Comparison of ENCODE assay signal across 1 cellular context in the genomic region with DNA sequence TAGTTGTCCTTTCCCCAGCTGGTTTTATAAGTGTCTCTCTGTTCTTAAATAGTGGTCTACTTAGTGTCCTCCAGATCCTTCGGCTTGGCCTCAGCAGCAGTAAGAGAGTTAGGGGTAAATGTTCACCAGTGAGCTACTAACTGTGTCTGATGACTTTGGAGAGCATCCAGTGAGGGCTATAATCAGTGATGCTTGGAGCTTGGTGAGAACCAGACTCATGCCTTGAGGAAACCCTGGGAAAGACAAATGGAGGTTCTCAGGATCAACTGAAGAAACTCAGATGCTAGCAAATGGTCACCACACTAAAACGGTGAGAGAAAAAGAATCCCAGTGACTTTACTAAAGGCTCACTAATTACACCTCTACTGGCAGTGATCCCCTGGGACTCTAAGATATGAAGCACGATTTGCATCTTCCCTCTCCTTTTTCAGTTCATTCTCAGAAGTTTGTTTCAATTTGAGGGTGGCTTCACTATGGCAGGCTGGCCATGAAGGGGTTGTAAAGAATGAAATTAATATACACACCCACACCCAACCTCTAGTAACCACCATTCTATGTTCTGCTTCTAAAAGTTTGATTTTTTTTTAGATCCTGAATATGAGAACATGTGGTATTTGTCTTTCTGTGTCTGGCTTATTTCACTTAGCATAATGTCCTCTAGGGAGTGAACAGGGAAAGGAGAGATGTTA.
TF ChIP-seq lines count a peak whose summit lies in the region.

No MANE protein-coding gene starts in this region.

TF ChIP-seq in IMR-90, 13 proteins besides CTCF, POLR2A, EP300 and RAD21 (continued from another document):
- TF ChIP-seq CHD1 (IDR thresholded peaks at IDR 0.05; ENCODE audit: low read depth, low read length) (no peak), RFX5 (IDR thresholded peaks at IDR 0.05; ENCODE audit: low read depth, low read length) (no peak), MXI1 (IDR thresholded peaks at IDR 0.05; ENCODE audit: borderline replicate concordance, low read depth, low read length) (no peak), NFE2L2 (IDR thresholded peaks at IDR 0.05; ENCODE audit: low read depth, low read length) (no peak), MAZ (IDR thresholded peaks at IDR 0.05; ENCODE audit: borderline replicate concordance, low read depth, low read length) (no peak), FOS (IDR thresholded peaks at IDR 0.05; ENCODE audit: low read depth, low read length) (no peak), SMC3 (IDR thresholded peaks at IDR 0.05; ENCODE audit: low read depth, low read length) (no peak), RCOR1 (IDR thresholded peaks at IDR 0.05; ENCODE audit: insufficient replicate concordance, low read length) (no peak), BHLHE40 (IDR thresholded peaks at IDR 0.05; ENCODE audit: low read depth, low read length) (no peak)
- TF ChIP-seq, protein P1, sequence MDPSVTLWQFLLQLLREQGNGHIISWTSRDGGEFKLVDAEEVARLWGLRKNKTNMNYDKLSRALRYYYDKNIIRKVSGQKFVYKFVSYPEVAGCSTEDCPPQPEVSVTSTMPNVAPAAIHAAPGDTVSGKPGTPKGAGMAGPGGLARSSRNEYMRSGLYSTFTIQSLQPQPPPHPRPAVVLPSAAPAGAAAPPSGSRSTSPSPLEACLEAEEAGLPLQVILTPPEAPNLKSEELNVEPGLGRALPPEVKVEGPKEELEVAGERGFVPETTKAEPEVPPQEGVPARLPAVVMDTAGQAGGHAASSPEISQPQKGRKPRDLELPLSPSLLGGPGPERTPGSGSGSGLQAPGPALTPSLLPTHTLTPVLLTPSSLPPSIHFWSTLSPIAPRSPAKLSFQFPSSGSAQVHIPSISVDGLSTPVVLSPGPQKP (IDR thresholded peaks at IDR 0.05; ENCODE audit: borderline replicate concordance, low read depth, low read length): no peak
